18 cellular contexts compared by ENCODE assay signal in genomic region chr22:27820896-27821866, GRCh38. TPM values are rescaled to one million over a fixed set of nuclear protein-coding genes. Genes with fewer than 3 reads are reported as not detected.
DNase-seq lines count a peak whose midpoint lies in the region; ATAC-seq, FAIRE-seq and TF ChIP-seq lines count a peak whose summit lies in the region.
"Had no signal": no experiment of that assay in that cellular context is flagged by ENCODE, and none has a peak within 500 bp of the region (broad histone marks: within the 10 kb centered on the region; RNA-seq: fewer than 3 reads in every experiment).

No MANE protein-coding gene starts in this region.

- H3K9ac ChIP-seq in IMR-90 (ENCODE audit: low read depth, low read length) = no peak overlapping the region

- no peak overlapping the region for H4K8ac ChIP-seq in IMR-90 (ENCODE audit: low read depth in 2 of 2, low read length in 2 of 2)

- no peak for ATAC-seq in IMR-90 (ENCODE audit: low read depth)

- in situ Hi-C loops in IMR-90 (cut with MboI; ENCODE audit: low sequenced_read_pairs) = no loop called here

- no peak overlapping the region for H3K18ac ChIP-seq in IMR-90 (ENCODE audit: low read depth, low read length)

- no peak overlapping the region for H3K14ac ChIP-seq in IMR-90 (replicated peaks; ENCODE audit: low read depth, low read length)

- H3K36me3 ChIP-seq in A673 (ENCODE audit: insufficient read depth, low read length, poor library complexity, severe bottlenecking) (no peaks in the 10 kb centered on the region), IMR-90 (ENCODE audit: control insufficient read depth, insufficient read depth, low read length) (no peaks in the 10 kb centered on the region), Peyer's patch (no peaks in the 10 kb centered on the region)
- H3K36me3 ChIP-seq: WERI-Rb-1 had no signal

- H3K23ac ChIP-seq in IMR-90 (ENCODE audit: low read depth, low read length) = no peak overlapping the region

- H3K4me1 ChIP-seq in A673 (ENCODE audit: insufficient read depth, low read length, poor library complexity, severe bottlenecking) = no peaks in the 10 kb centered on the region
- no peaks in the 10 kb centered on the region for H3K4me1 ChIP-seq in IMR-90 (ENCODE audit: control insufficient read depth, insufficient read depth, low read length)
- no peaks in the 10 kb centered on the region for H3K4me1 ChIP-seq in Peyer's patch

- H3K4me1 Mint-ChIP-seq in chondrocyte (ENCODE audit: low read depth) (peaks cover 7% of the 10 kb centered on the region), neural crest cell (peaks cover 17% of the 10 kb centered on the region)
- H3K4me1 Mint-ChIP-seq: CD8-positive, alpha-beta memory T cell; IgD-negative memory B cell; immature natural killer cell had no signal

- H4K20me1 ChIP-seq in IMR-90 (ENCODE audit: insufficient read depth, low read length) = no peaks in the 10 kb centered on the region

- H3K27me3 ChIP-seq in A673 (replicated peaks; ENCODE audit: insufficient read depth, low read depth, low read length, poor library complexity) (no peaks in the 10 kb centered on the region), IMR-90 (ENCODE audit: control insufficient read depth, insufficient read depth, low read length) (peaks cover 6% of the 10 kb centered on the region), Peyer's patch (no peaks in the 10 kb centered on the region)

- H3K4me2 ChIP-seq in IMR-90 (ENCODE audit: low read depth, low read length) = no peak overlapping the region

- no peak overlapping the region for H3K4me3 ChIP-seq in A673 (ENCODE audit: low read depth, low read length, poor library complexity, severe bottlenecking)
- H3K4me3 ChIP-seq in IMR-90 (ENCODE audit: insufficient read depth, low read depth, low read length) = no peak overlapping the region
- H3K4me3 ChIP-seq in Peyer's patch = no peak overlapping the region

- no peak overlapping the region for H4K91ac ChIP-seq in IMR-90 (ENCODE audit: insufficient read depth, low read depth, low read length)

- TF ChIP-seq POLR2A in IMR-90 (IDR thresholded peaks at IDR 0.05; ENCODE audit: low read depth, low read length) = no peak
- no peak for TF ChIP-seq POLR2A in GM12892 (IDR thresholded peaks at IDR 0.05; ENCODE audit: low read depth, low read length)
- TF ChIP-seq POLR2A in Peyer's patch (IDR thresholded peaks at IDR 0.05) = no peak

- H4K5ac ChIP-seq in IMR-90 (ENCODE audit: low read depth, low read length) = no peak overlapping the region

- H3K4me3 Mint-ChIP-seq in chondrocyte (ENCODE audit: unreplicated experiment) (no peak overlapping the region), neural crest cell (peak overlapping the region; percentile 16)
- H3K4me3 Mint-ChIP-seq: activated CD4-positive, alpha-beta memory T cell treated with anti-CD3 and anti-CD28 coated beads for 36 hours; activated T-cell treated with anti-CD3 and anti-CD28 coated beads, Interleukin-2, amount 50 U/mL, for 24 hours; CD8-positive, alpha-beta memory T cell; immature natural killer cell had no signal

- dilution Hi-C loops in IMR-90 (cut with HindIII; ENCODE audit: low sequenced_read_pairs, unreplicated experiment) = no loop called here

- H3K4ac ChIP-seq in IMR-90 (ENCODE audit: low read depth, low read length) = no peak overlapping the region

- intact Hi-C loops in A673 (cut with micrococcal nuclease; ENCODE audit: unreplicated experiment) (no loop called here), IMR-90 (cut with micrococcal nuclease) (no loop called here)

- 90% methylated on average over 4 of the region's 22 CpGs; no CpG with 5 or more reads in 1 of the 2 experiments for WGBS in IMR-90 (ENCODE audit: extremely low coverage in 2 of 2, insufficient read length in 1 of 2), 2 experiments

- H2BK15ac ChIP-seq in IMR-90 (ENCODE audit: low read depth, low read length) = no peak overlapping the region

- H3K79me1 ChIP-seq in IMR-90 (ENCODE audit: low read depth in 1 of 2, low read length in 2 of 2) = no peaks in the 10 kb centered on the region

- H3K9me3 Mint-ChIP-seq in chondrocyte (ENCODE audit: low read depth) (no peaks in the 10 kb centered on the region), neural crest cell (no peaks in the 10 kb centered on the region)
- H3K9me3 Mint-ChIP-seq: activated CD4-positive, alpha-beta memory T cell treated with anti-CD3 and anti-CD28 coated beads for 36 hours; activated T-cell treated with anti-CD3 and anti-CD28 coated beads, Interleukin-2, amount 50 U/mL, for 24 hours had no signal

- TF ChIP-seq CTCF in A673 (conservative IDR thresholded peaks at IDR 0.05; ENCODE audit: low read depth, low read length) = no peak
- TF ChIP-seq CTCF in IMR-90 (conservative IDR thresholded peaks at IDR 0.05; ENCODE audit: low read depth, low read length) = no peak
- no peak for TF ChIP-seq CTCF in chondrocyte (IDR thresholded peaks at IDR 0.05)
- TF ChIP-seq CTCF in neural crest cell (conservative IDR thresholded peaks at IDR 0.05) = no peak
- TF ChIP-seq CTCF in D721Med (IDR thresholded peaks at IDR 0.05; ENCODE audit: insufficient read depth, missing control alignments) = no peak
- TF ChIP-seq CTCF in Peyer's patch (IDR thresholded peaks at IDR 0.05) = no peak

- no peak overlapping the region for H2AFZ ChIP-seq in IMR-90 (replicated peaks; ENCODE audit: low read length, poor library complexity)

- no peak overlapping the region for H2BK120ac ChIP-seq in IMR-90 (ENCODE audit: low read depth, low read length)

- H2AK5ac ChIP-seq in IMR-90 (ENCODE audit: low read depth, low read length) = no peak overlapping the region

- no peak overlapping the region for H3K56ac ChIP-seq in IMR-90 (ENCODE audit: extremely low read depth, insufficient read depth, low read length)

- DNase-seq in A673 (ENCODE audit: low spot score) (peak; percentile 25), IMR-90 (no peak), chondrocyte (ENCODE audit: low spot score) (no peak), neural crest cell (ENCODE audit: low read depth, low spot score) (peak; percentile 35), D721Med (ENCODE audit: insufficient read length, low spot score) (no peak), NCI-H2081 treated with DMSO at 0.1 percent for 48 hours (lab: John Stamatoyannopoulos, UW) (no peak), GM12892 (ENCODE audit: insufficient read length) (no peak), Peyer's patch (no peak)
- DNase-seq: activated CD4-positive, alpha-beta memory T cell treated with anti-CD3 and anti-CD28 coated beads for 36 hours; activated naive CD4-positive, alpha-beta T cell treated with anti-CD3 and anti-CD28 coated beads, Interleukin-2, amount 50 U/mL, for 16 hours; activated T-cell treated with anti-CD3 and anti-CD28 coated beads, Interleukin-2, amount 50 U/mL, for 24 hours; CD8-positive, alpha-beta memory T cell; EL; immature natural killer cell; NCI-H1930; RPMI8226; WERI-Rb-1 had no signal

- peaks cover 1% of the 10 kb centered on the region for H3K36me3 Mint-ChIP-seq in chondrocyte (ENCODE audit: low read depth)
- H3K36me3 Mint-ChIP-seq in neural crest cell (ENCODE audit: low read depth) = no peaks in the 10 kb centered on the region
- H3K36me3 Mint-ChIP-seq: activated CD4-positive, alpha-beta memory T cell treated with anti-CD3 and anti-CD28 coated beads for 36 hours; CD8-positive, alpha-beta memory T cell had no signal

- FAIRE-seq in D721Med (lab: Jason Lieb, UNC) (no peak), GM12892 (lab: Jason Lieb, UNC) (no peak)

- CTCF ChIA-PET in A673 (lab: Charles Lee) (no interaction called here), IMR-90 (lab: Yijun Ruan, JAX) (no interaction called here)

- H3K27me3 Mint-ChIP-seq in chondrocyte (ENCODE audit: low read depth) = no peaks in the 10 kb centered on the region
- no peaks in the 10 kb centered on the region for H3K27me3 Mint-ChIP-seq in neural crest cell (ENCODE audit: low read depth)
- H3K27me3 Mint-ChIP-seq: activated CD4-positive, alpha-beta memory T cell treated with anti-CD3 and anti-CD28 coated beads for 36 hours; activated T-cell treated with anti-CD3 and anti-CD28 coated beads, Interleukin-2, amount 50 U/mL, for 24 hours; IgD-negative memory B cell had no signal

- H2BK20ac ChIP-seq in IMR-90 (ENCODE audit: low read depth, low read length) = 0 out of 2 replicates have a peak overlapping the region, but pooled peaks have one; percentile 14

- TF ChIP-seq RAD21 in IMR-90 (IDR thresholded peaks at IDR 0.05; ENCODE audit: low read length) = no peak

- BruUV-seq in A673 (replicated peaks; lab: Mats Ljungman, UMichigan) = no TSS peak
- BruUV-seq in IMR-90 (replicated peaks; lab: Mats Ljungman, UMichigan) = no TSS peak

- H3K9me3 ChIP-seq in A673 (ENCODE audit: low read depth, low read length, poor library complexity, severe bottlenecking) (no peaks in the 10 kb centered on the region), IMR-90 (ENCODE audit: control insufficient read depth, insufficient read depth, low read length) (peaks cover 2% of the 10 kb centered on the region), Peyer's patch (no peaks in the 10 kb centered on the region)

- no peak overlapping the region for H2BK5ac ChIP-seq in IMR-90 (ENCODE audit: low read depth, low read length, poor library complexity, severe bottlenecking)

- H3K27ac Mint-ChIP-seq in chondrocyte (ENCODE audit: unreplicated experiment) (peak overlapping the region; percentile 27), neural crest cell (ENCODE audit: unreplicated experiment) (peak overlapping the region; percentile 94)
- H3K27ac Mint-ChIP-seq: activated CD4-positive, alpha-beta memory T cell treated with anti-CD3 and anti-CD28 coated beads for 36 hours; activated T-cell treated with anti-CD3 and anti-CD28 coated beads, Interleukin-2, amount 50 U/mL, for 24 hours; CD8-positive, alpha-beta memory T cell; IgD-negative memory B cell; immature natural killer cell had no signal

- H3K27ac ChIP-seq in A673 (ENCODE audit: low read depth, low read length, poor library complexity, severe bottlenecking) = no peak overlapping the region
- H3K27ac ChIP-seq in IMR-90 (ENCODE audit: insufficient read depth, low read length) = no peak overlapping the region
- no peak overlapping the region for H3K27ac ChIP-seq in Peyer's patch
- H3K27ac ChIP-seq: WERI-Rb-1 had no signal

- H3K9me1 ChIP-seq in IMR-90 (ENCODE audit: insufficient read depth, low read length) = 0 out of 2 replicates have a peak, but pooled peaks cover 4% of the 10 kb centered on the region

- POLR2A ChIA-PET in A673 (lab: Charles Lee; ENCODE audit: low non-redundant PET) (no interaction called here), IMR-90 (lab: Charles Lee; ENCODE audit: unreplicated experiment) (no interaction called here)

- peak overlapping the region; percentile 16 for H2AK9ac ChIP-seq in IMR-90 (replicated peaks; ENCODE audit: low read depth, low read length, poor library complexity)

TF ChIP-seq in IMR-90, 13 proteins besides CTCF, POLR2A, EP300 and RAD21 (continues in another document):
- no peak for TF ChIP-seq NFE2L2 (IDR thresholded peaks at IDR 0.05; ENCODE audit: low read depth, low read length)
- TF ChIP-seq MXI1 (IDR thresholded peaks at IDR 0.05; ENCODE audit: borderline replicate concordance, low read depth, low read length) = no peak

RNA-seq across cellular contexts. Expression of gene MN1, which starts 19.6 kb away (rescaled TPM):
- total RNA-seq in A673 (2021) (8.4 and 10.3 TPM in 2 replicates), IMR-90 (2012; rRNA removed) (0.28 and 0.36 TPM in 2 replicates), chondrocyte (119 to 156 TPM (median 121 TPM) in 3 replicates), neural crest cell (19.0 TPM in 2 replicates), Peyer's patch (1 to 10 TPM in 3 of 4 donors, under 1 TPM in 1; 0.53 to 2.8 (median 1.5) TPM)
- 1.3 and 1.9 TPM in 2 replicates for polyA plus RNA-seq in IMR-90 (2012; rRNA removed)
- 0.51 and 3.8 TPM in 2 replicates for polyA plus RNA-seq in IMR-90 (2012; cell fraction: cytosol; rRNA removed)
- polyA plus RNA-seq in IMR-90 (2012; cell fraction: nucleus; rRNA removed; ENCODE audit: low replicate concordance) = 1.5 and 2.2 TPM in 2 replicates
- not detected for polyA plus RNA-seq in GM12892 (2012; ENCODE audit: missing spikeins)
- polyA plus RNA-seq: CD8-positive, alpha-beta memory T cell; IgD-negative memory B cell had no signal

Comparison
In these comparisons a context has a peak if more than half of its experiments do, and no peak if none do; other contexts are left out.
1. DNase-seq: peak in A673 (single experiment) and neural crest cell (single experiment); none in IMR-90 (single experiment), chondrocyte (single experiment), D721Med (single experiment), NCI-H2081 treated with DMSO at 0.1 percent for 48 hours (single experiment), GM12892 (single experiment) and Peyer's patch (0 of 3).